29 cellular contexts compared by ENCODE assay signal in the genomic region with DNA sequence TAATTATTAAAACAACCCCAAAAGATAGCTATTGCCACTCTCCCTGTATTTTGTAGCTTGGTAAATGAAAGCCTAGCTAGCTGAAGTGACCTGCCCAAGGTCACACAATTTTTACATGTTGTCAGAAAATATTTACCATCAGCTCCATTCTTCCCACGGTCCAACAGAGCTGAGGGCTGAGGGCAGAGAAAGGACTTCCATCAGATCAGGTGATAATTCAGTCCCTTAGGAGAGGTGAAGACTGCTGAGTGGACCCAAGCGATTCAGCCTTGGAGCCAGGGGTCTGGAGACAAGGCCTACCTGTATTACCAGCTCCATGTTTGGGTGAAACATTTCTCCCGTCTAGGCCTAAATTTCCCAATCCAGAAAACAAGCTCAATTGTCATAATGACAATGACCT.
"Had no signal": no experiment of that assay in that cellular context is flagged by ENCODE, and none has a peak within 500 bp of the region (broad histone marks: within the 10 kb centered on the region; RNA-seq: fewer than 3 reads in every experiment).

No MANE protein-coding gene starts in this region.

- H3K4me3 ChIP-seq: left lung, lower lobe of right lung, neural progenitor cell, ovary, skin epidermis, stomach, testis, thyroid gland, transverse colon, uterus had no signal

- H3K9me3 ChIP-seq: left lung, lower lobe of right lung, neutrophil, ovary, stomach, testis, thyroid gland, transverse colon, uterus had no signal

- H3K36me3 Mint-ChIP-seq: naive B cell; natural killer cell; neural progenitor cell; stimulated activated naive B cell treated with anti-CD40 and anti-IgM and Interleukin-4, amounts not matched to agents 10 μg/mL and 1 μg/mL and 100 μg/mL, for 72 hours had no signal

- DNase-seq: hippocampal formation; kidney; left colon; left lung; lower lobe of right lung; mammary epithelial cell; mesenchymal stem cell; naive B cell; natural killer cell; nephron progenitor cell; occipital lobe; ovary; right cardiac atrium; stimulated activated CD4-positive, alpha-beta T cell treated with anti-CD3 and anti-CD28 coated beads, Interleukin-12 subunit alpha, Interleukin-12 subunit beta, amount 100 ng/mL, for 4 hours; stimulated activated CD4-positive, alpha-beta T cell treated with anti-CD3 and anti-CD28 coated beads, Interleukin-15, amount 100 ng/mL, for 24 hours; stimulated activated CD4-positive, alpha-beta T cell treated with anti-CD3 and anti-CD28 coated beads, Interleukin-2, amount 100 ng/mL, for 24 hours; stimulated activated CD4-positive, alpha-beta T cell treated with anti-CD3 and anti-CD28 coated beads, Interleukin-4, amount 100 ng/mL, for 1 hour; stimulated activated naive B cell treated with anti-CD40 and anti-IgM and Interleukin-4, amounts not matched to agents 10 μg/mL and 1 μg/mL and 100 μg/mL, for 72 hours; stimulated activated naive CD8-positive, alpha-beta T cell treated with anti-CD3 and anti-CD28 coated beads, Interleukin-15, Interleukin-2, amounts not matched to agents 100 U/mL and 50 U/mL, for 24 hours; stomach; testis; thyroid gland; transverse colon; uterus had no signal

- H3K36me3 ChIP-seq: left lung, lower lobe of right lung, neural progenitor cell, neutrophil, ovary, stomach, thyroid gland, transverse colon, uterus had no signal

- H3K4me1 Mint-ChIP-seq: naive B cell; natural killer cell; nephron progenitor cell; neural progenitor cell; stimulated activated naive B cell treated with anti-CD40 and anti-IgM and Interleukin-4, amounts not matched to agents 10 μg/mL and 1 μg/mL and 100 μg/mL, for 72 hours had no signal

- H3K9me3 Mint-ChIP-seq: natural killer cell, nephron progenitor cell, neural progenitor cell had no signal

- H3K27ac ChIP-seq: left lung, lower lobe of right lung, neural progenitor cell, neutrophil, ovary, skin epidermis, stomach, testis, thyroid gland, transverse colon, uterus had no signal

- H3K27me3 ChIP-seq: left lung, neural progenitor cell, neutrophil, ovary, stomach, testis, thyroid gland, transverse colon, uterus had no signal

- ATAC-seq: left colon; left lung; lower lobe of right lung; natural killer cell; right cardiac atrium; sciatic nerve; stimulated activated naive B cell treated with anti-CD40 and anti-IgM and Interleukin-4, amounts not matched to agents 10 μg/mL and 1 μg/mL and 100 μg/mL, for 72 hours; stimulated activated naive CD8-positive, alpha-beta T cell treated with anti-CD3 and anti-CD28 coated beads, Interleukin-15, Interleukin-2, amounts not matched to agents 100 U/mL and 50 U/mL, for 24 hours had no signal

- H3K27ac Mint-ChIP-seq: naive B cell; natural killer cell; nephron progenitor cell; neural progenitor cell; progenitor cell of endocrine pancreas; stimulated activated naive B cell treated with anti-CD40 and anti-IgM and Interleukin-4, amounts not matched to agents 10 μg/mL and 1 μg/mL and 100 μg/mL, for 72 hours had no signal

- H3K4me3 Mint-ChIP-seq: naive B cell; natural killer cell; nephron progenitor cell; neural progenitor cell; stimulated activated naive B cell treated with anti-CD40 and anti-IgM and Interleukin-4, amounts not matched to agents 10 μg/mL and 1 μg/mL and 100 μg/mL, for 72 hours had no signal

- H3K27me3 Mint-ChIP-seq: naive B cell; stimulated activated naive B cell treated with anti-CD40 and anti-IgM and Interleukin-4, amounts not matched to agents 10 μg/mL and 1 μg/mL and 100 μg/mL, for 72 hours had no signal

- H3K4me1 ChIP-seq: left lung, lower lobe of right lung, neural progenitor cell, stomach, testis, thyroid gland, transverse colon, uterus had no signal
